ENCODE assay signal across 14 cellular contexts in the genomic region with DNA sequence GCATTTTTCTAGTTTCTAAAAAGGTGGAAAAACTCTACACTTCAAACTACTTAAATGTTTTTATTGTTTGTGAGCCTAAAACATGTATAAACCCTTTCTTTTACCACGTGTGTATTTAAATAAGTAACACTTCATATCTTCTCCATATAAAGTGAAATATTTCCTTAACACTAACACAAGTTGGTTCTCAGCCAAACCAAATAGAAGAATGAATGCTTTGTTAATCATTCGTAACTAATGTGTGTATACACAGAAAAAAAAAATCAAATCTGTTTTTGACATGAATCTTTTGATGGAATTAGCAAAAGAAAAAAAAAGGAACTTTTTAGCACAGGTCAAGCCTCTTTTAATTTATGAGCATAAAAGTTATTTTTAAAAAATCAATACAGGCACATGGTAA.
DNase-seq lines count a peak whose midpoint lies in the region; ATAC-seq, FAIRE-seq and TF ChIP-seq lines count a peak whose summit lies in the region.
"Had no signal": no experiment of that assay in that cellular context is flagged by ENCODE, and none has a peak within 500 bp of the region (broad histone marks: within the 10 kb centered on the region; RNA-seq: fewer than 3 reads in every experiment).

No MANE protein-coding gene starts in this region.

- ATAC-seq in HepG2: peak; percentile 45; the same call in 2 of the 3 replicates
- no peak for ATAC-seq in effector memory CD8-positive, alpha-beta T cell (replicated peaks)
- ATAC-seq: left cardiac atrium had no signal

- DNase-seq in EL (peak; percentile 56), NCI-H2081 treated with DMSO at 0.1 percent for 48 hours (lab: John Stamatoyannopoulos, UW) (peak; percentile 29), cardiac fibroblast (ENCODE audit: low read depth in 2 of 2) (peak; percentile 59 to 62), HepG2 (ENCODE audit: low spot score) (peak; percentile 74), KBM-7 (no peak), HTR-8/SVneo (ENCODE audit: insufficient read length, low spot score) (no peak)
- no peak for DNase-seq in stimulated activated CD4-positive, alpha-beta T cell treated with anti-CD3 and anti-CD28 coated beads, Interleukin-2, amount 100 ng/mL, for 48 hours
- no peak for DNase-seq in effector memory CD8-positive, alpha-beta T cell
- DNase-seq: left cardiac atrium, NCI-H187 treated with DMSO at 0.1 percent for 48 hours, Right ventricle myocardium superior had no signal

- H3K4me1 ChIP-seq in HepG2 (ENCODE audit: insufficient read depth, low read length): peaks cover 42% of the 10 kb centered on the region

- FAIRE-seq in HepG2 (lab: Jason Lieb, UNC) (no peak), HTR-8/SVneo (lab: Jason Lieb, UNC) (no peak)

- POLR2A ChIA-PET in HepG2 (lab: Yijun Ruan, JAX): no interaction called here

- H3K36me3 ChIP-seq in HepG2 (replicated peaks in 1 of 2; ENCODE audit: control insufficient read depth in 1 of 2, insufficient read depth in 2 of 2, low read length in 2 of 2): peaks cover 3 to 11% of the 10 kb centered on the region in 2 experiments; a peak in 4 of 5 replicates

- H3K9me3 Mint-ChIP-seq in effector memory CD8-positive, alpha-beta T cell: no peaks in the 10 kb centered on the region
- H3K9me3 Mint-ChIP-seq: brain had no signal

- no peaks in the 10 kb centered on the region for H3K27me3 Mint-ChIP-seq in effector memory CD8-positive, alpha-beta T cell
- H3K27me3 Mint-ChIP-seq: brain; stimulated activated naive CD8-positive, alpha-beta T cell treated with anti-CD3 and anti-CD28 coated beads, Interleukin-15, Interleukin-2, amounts not matched to agents 100 ng/mL and 50 ng/mL, for 24 hours had no signal

- H3K9ac ChIP-seq in HepG2 (ENCODE audit: insufficient read depth, low read depth, low read length): no peak overlapping the region

- TF ChIP-seq EP300 in HepG2 (IDR thresholded peaks at IDR 0.05; ENCODE audit: low read depth in 2 of 2, low read length in 2 of 2) (peak in 1 of 2 experiments; percentile 36; a peak in 1 of 4 replicates), HepG2 (CRISPR knock-in tag; IDR thresholded peaks at IDR 0.05; ENCODE audit: borderline replicate concordance) (no peak)

- no peaks in the 10 kb centered on the region for H3K4me1 Mint-ChIP-seq in effector memory CD8-positive, alpha-beta T cell (ENCODE audit: low read depth in 2 of 2)

- no peaks in the 10 kb centered on the region for H3K36me3 Mint-ChIP-seq in effector memory CD8-positive, alpha-beta T cell (ENCODE audit: insufficient read depth)

- CTCF ChIA-PET in HepG2 (lab: Yijun Ruan, JAX; ENCODE audit: low intra/inter-chr PET ratio, low total read pairs): no interaction called here

- WGBS in HepG2 (ENCODE audit: low lambda C conversion rate): 42% methylated on average over 2 of the region's 2 CpGs

- TF ChIP-seq CTCF in cardiac fibroblast (IDR thresholded peaks at IDR 0.05; ENCODE audit: low read depth, low read length) (no peak), HepG2 (CRISPR knock-in tag; IDR thresholded peaks at IDR 0.05) (no peak)

- no peak overlapping the region for H3K4me3 Mint-ChIP-seq in effector memory CD8-positive, alpha-beta T cell
- H3K4me3 Mint-ChIP-seq: brain; stimulated activated naive CD8-positive, alpha-beta T cell treated with anti-CD3 and anti-CD28 coated beads, Interleukin-15, Interleukin-2, amounts not matched to agents 100 ng/mL and 50 ng/mL, for 24 hours had no signal

- H3K27ac ChIP-seq in HepG2 (ENCODE audit: extremely low read length, insufficient read depth, low read length): no peak overlapping the region
- H3K27ac ChIP-seq: VCaP had no signal

- H3K9me3 ChIP-seq in HepG2 (ENCODE audit: low read length): no peaks in the 10 kb centered on the region

- H3K27me3 ChIP-seq in HepG2 (ENCODE audit: control insufficient read depth in 1 of 2, insufficient read depth in 2 of 2, low read length in 2 of 2): no peaks in the 10 kb centered on the region

- no peak overlapping the region for H3K4me3 ChIP-seq in cardiac fibroblast (replicated peaks in 1 of 2; ENCODE audit: low read depth in 2 of 2, low read length in 2 of 2)
- no peak overlapping the region for H3K4me3 ChIP-seq in HepG2 (replicated peaks in 1 of 3; ENCODE audit: insufficient read depth in 1 of 3, low read depth in 2 of 3, low read length in 3 of 3)

- no peak for TF ChIP-seq POLR2A in HepG2 (IDR thresholded peaks at IDR 0.05; ENCODE audit: insufficient read depth in 1 of 2, low read depth in 2 of 2, low read length in 2 of 2)

- H2AFZ ChIP-seq in HepG2 (ENCODE audit: low read length): no peak overlapping the region

- peaks cover 37% of the 10 kb centered on the region; the same call in 1 of the 2 replicates for H4K20me1 ChIP-seq in HepG2 (ENCODE audit: insufficient read depth, low read length)

- no peak overlapping the region for H3K27ac Mint-ChIP-seq in effector memory CD8-positive, alpha-beta T cell
- H3K27ac Mint-ChIP-seq: brain; stimulated activated naive CD8-positive, alpha-beta T cell treated with anti-CD3 and anti-CD28 coated beads, Interleukin-15, Interleukin-2, amounts not matched to agents 100 ng/mL and 50 ng/mL, for 24 hours had no signal

- BruUV-seq in HepG2 (replicated peaks; lab: Mats Ljungman, UMichigan): no TSS peak

- TF ChIP-seq RAD21 in HepG2 (CRISPR knock-in tag; IDR thresholded peaks at IDR 0.05): no peak

- no peak overlapping the region for H3K4me2 ChIP-seq in HepG2 (ENCODE audit: low read depth, low read length)

- in situ Hi-C loops in HepG2 (cut with HindIII; ENCODE audit: extremely low pct_ligation_motif_present, low pct_unique_long_range_greater_than_20kb): no loop called here
- in situ Hi-C loops in KBM-7 (cut with MboI; ENCODE audit: low pct_unique_long_range_greater_than_20kb, low sequenced_read_pairs): no loop called here

- intact Hi-C loops in HepG2 (cut with micrococcal nuclease; ENCODE audit: unreplicated experiment): no loop called here

- H3K79me2 ChIP-seq in HepG2 (ENCODE audit: insufficient read depth, low read length): peaks cover 86% of the 10 kb centered on the region

TF ChIP-seq in HepG2, 621 proteins besides CTCF, POLR2A, EP300 and RAD21 (continues in another document):
- TF ChIP-seq ISL2 (CRISPR knock-in tag; IDR thresholded peaks at IDR 0.05): 0 out of 2 replicates have a peak, but pooled peaks have one; percentile 19
- TF ChIP-seq TARDBP (CRISPR knock-in tag; IDR thresholded peaks at IDR 0.05): no peak
- no peak for TF ChIP-seq POLR2G (IDR thresholded peaks at IDR 0.05; ENCODE audit: low read depth, low read length)
- TF ChIP-seq, protein P1, sequence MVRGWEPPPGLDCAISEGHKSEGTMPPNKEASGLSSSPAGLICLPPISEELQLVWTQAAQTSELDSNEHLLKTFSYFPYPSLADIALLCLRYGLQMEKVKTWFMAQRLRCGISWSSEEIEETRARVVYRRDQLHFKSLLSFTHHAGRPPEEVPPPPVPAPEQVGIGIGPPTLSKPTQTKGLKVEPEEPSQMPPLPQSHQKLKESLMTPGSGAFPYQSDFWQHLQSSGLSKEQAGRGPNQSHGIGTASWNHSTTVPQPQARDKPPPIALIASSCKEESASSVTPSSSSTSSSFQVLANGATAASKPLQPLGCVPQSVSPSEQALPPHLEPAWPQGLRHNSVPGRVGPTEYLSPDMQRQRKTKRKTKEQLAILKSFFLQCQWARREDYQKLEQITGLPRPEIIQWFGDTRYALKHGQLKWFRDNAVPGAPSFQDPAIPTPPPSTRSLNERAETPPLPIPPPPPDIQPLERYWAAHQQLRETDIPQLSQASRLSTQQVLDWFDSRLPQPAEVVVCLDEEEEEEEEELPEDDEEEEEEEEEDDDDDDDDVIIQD (CRISPR knock-in tag; IDR thresholded peaks at IDR 0.05; ENCODE audit: low read depth): peak; percentile 41; the same call in 1 of the 2 replicates
- no peak for TF ChIP-seq ETV6 (CRISPR knock-in tag; conservative IDR thresholded peaks at IDR 0.05)
- TF ChIP-seq TBX3 (IDR thresholded peaks at IDR 0.05; ENCODE audit: borderline replicate concordance): no peak
- 0 out of 2 replicates have a peak, but pooled peaks have one; percentile 19 for TF ChIP-seq CREM (IDR thresholded peaks at IDR 0.05)
- TF ChIP-seq CREM (CRISPR knock-in tag; IDR thresholded peaks at IDR 0.05): no peak
- no peak for TF ChIP-seq ZNF547 (CRISPR knock-in tag; IDR thresholded peaks at IDR 0.05)
- TF ChIP-seq NFIC (IDR thresholded peaks at IDR 0.05; ENCODE audit: low read length): peak; percentile 73; the same call in 1 of the 2 replicates
- no peak for TF ChIP-seq ZMAT3 (CRISPR knock-in tag; conservative IDR thresholded peaks at IDR 0.05)
- no peak for TF ChIP-seq HIVEP1 (CRISPR knock-in tag; IDR thresholded peaks at IDR 0.05)
- TF ChIP-seq, protein P2, sequence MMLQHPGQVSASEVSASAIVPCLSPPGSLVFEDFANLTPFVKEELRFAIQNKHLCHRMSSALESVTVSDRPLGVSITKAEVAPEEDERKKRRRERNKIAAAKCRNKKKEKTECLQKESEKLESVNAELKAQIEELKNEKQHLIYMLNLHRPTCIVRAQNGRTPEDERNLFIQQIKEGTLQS (CRISPR knock-in tag; IDR thresholded peaks at IDR 0.05): no peak
- TF ChIP-seq FOXJ3 (CRISPR knock-in tag; IDR thresholded peaks at IDR 0.05; ENCODE audit: borderline replicate concordance): 0 out of 2 replicates have a peak, but pooled peaks have one; percentile 20
- no peak for TF ChIP-seq MZF1 (CRISPR knock-in tag; IDR thresholded peaks at IDR 0.05; ENCODE audit: borderline replicate concordance)
- TF ChIP-seq, protein P3, sequence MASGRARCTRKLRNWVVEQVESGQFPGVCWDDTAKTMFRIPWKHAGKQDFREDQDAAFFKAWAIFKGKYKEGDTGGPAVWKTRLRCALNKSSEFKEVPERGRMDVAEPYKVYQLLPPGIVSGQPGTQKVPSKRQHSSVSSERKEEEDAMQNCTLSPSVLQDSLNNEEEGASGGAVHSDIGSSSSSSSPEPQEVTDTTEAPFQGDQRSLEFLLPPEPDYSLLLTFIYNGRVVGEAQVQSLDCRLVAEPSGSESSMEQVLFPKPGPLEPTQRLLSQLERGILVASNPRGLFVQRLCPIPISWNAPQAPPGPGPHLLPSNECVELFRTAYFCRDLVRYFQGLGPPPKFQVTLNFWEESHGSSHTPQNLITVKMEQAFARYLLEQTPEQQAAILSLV (CRISPR knock-in tag; IDR thresholded peaks at IDR 0.05; ENCODE audit: borderline replicate concordance): no peak
- no peak for TF ChIP-seq KDM4B (CRISPR knock-in tag; IDR thresholded peaks at IDR 0.05)
- no peak for TF ChIP-seq GATAD1 (CRISPR knock-in tag; IDR thresholded peaks at IDR 0.05)
- no peak for TF ChIP-seq ZNF33B (CRISPR knock-in tag; IDR thresholded peaks at IDR 0.05)
- TF ChIP-seq, protein P4, sequence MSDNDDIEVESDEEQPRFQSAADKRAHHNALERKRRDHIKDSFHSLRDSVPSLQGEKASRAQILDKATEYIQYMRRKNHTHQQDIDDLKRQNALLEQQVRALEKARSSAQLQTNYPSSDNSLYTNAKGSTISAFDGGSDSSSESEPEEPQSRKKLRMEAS (IDR thresholded peaks at IDR 0.05): no peak
- no peak for TF ChIP-seq IKZF4 (CRISPR knock-in tag; IDR thresholded peaks at IDR 0.05; ENCODE audit: borderline replicate concordance, low read depth, not compliant biosample characterization)
- TF ChIP-seq ZNF619 (CRISPR knock-in tag; IDR thresholded peaks at IDR 0.05): no peak

Comparison
In these comparisons a context has a peak if more than half of its experiments do, and no peak if none do; other contexts are left out.
1. DNase-seq: peak in EL (single experiment), NCI-H2081 treated with DMSO at 0.1 percent for 48 hours (single experiment), cardiac fibroblast (2 of 2) and HepG2 (single experiment); none in KBM-7 (single experiment), stimulated activated CD4-positive, alpha-beta T cell treated with anti-CD3 and anti-CD28 coated beads, Interleukin-2, amount 100 ng/mL, for 48 hours (0 of 2), HTR-8/SVneo (single experiment) and effector memory CD8-positive, alpha-beta T cell (0 of 3).